15 cellular contexts compared by ENCODE assay signal in the genomic region with DNA sequence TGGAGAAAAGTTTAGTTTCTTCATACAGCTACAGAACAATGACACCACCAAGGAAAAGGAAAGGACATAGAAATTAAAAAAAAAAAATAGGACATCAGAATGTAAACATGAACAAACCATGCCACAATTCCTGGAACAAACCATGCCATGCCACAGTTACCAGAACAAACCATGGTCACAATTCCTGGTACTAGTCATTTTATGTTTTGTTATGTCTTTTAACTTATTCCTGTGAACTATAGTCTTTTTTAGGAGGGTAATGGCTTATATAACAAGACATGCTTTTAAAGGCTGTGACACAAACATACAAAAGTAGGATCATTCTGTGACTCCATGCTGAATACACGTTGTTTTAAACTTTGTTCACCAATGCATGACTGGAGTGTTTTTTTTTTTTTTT.
"Had no signal": no experiment of that assay in that cellular context is flagged by ENCODE, and none has a peak within 500 bp of the region (broad histone marks: within the 10 kb centered on the region; RNA-seq: fewer than 3 reads in every experiment).

No MANE protein-coding gene starts in this region.

- H3K27me3 Mint-ChIP-seq: memory B cell had no signal

- DNase-seq: activated CD4-positive, alpha-beta T cell treated with anti-CD3 and anti-CD28 coated beads for 4 hours; activated gamma-delta T cell; activated T-cell treated with anti-CD3 and anti-CD28 coated beads, Interleukin-2, amount 50 U/mL, for 48 hours; heart left ventricle; left colon; posterior cingulate gyrus; right lobe of liver; stimulated activated CD4-positive, alpha-beta T cell treated with anti-CD3 and anti-CD28 coated beads, Interleukin-1b, Interleukin-23, amount 100 ng/mL, for 48 hours; T-helper 9 cell; testis; trophoblast cell; uterus had no signal

- H3K36me3 Mint-ChIP-seq: WTC11 had no signal

- ATAC-seq: heart left ventricle, left colon, right lobe of liver, WTC11 had no signal

- H3K27ac Mint-ChIP-seq: neural progenitor cell, WTC11 had no signal

- H3K9me3 Mint-ChIP-seq: memory B cell, neural progenitor cell, WTC11 had no signal

- H3K4me3 Mint-ChIP-seq: memory B cell, neural progenitor cell, WTC11 had no signal
